In the genomic region with DNA sequence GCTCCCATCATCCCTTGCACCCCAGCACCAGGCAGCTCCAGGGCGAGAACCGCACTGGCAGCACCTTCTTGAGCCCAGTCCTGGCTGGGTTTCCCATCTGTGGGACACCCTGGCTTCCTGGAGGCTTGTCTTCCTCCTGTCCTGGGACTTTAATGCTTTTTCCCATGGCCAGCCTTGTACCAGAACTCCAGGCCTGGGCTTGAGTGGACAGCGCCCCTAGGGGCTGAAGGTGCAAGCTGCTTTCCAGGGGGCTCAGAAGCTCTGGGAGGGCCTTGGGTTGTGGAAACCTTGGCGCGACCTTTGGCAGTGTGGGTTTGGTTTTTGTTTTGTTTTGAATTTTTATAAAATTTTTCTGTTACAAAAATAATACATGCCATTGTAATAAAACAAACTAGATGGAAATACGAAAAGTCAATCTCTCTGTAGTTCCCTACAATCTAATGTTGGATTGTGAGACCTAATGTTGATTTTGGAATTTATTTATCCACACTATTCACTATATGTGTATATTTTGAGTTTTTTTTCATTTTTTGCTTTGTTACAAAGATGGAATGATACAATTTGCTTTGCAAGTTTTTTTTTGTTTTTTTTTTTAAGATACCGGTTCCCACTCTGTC, we compare ENCODE assay signal across 2 cellular contexts.
TF ChIP-seq lines count a peak whose summit lies in the region.

No MANE protein-coding gene starts in this region.

TF ChIP-seq in SK-N-SH, 30 proteins besides CTCF, POLR2A, EP300 and RAD21:
- TF ChIP-seq JUND (IDR thresholded peaks at IDR 0.05), result no peak
- TF ChIP-seq SIN3A (IDR thresholded peaks at IDR 0.05; ENCODE audit: borderline replicate concordance, low read depth, low read length), result no peak
- TF ChIP-seq, protein P1, sequence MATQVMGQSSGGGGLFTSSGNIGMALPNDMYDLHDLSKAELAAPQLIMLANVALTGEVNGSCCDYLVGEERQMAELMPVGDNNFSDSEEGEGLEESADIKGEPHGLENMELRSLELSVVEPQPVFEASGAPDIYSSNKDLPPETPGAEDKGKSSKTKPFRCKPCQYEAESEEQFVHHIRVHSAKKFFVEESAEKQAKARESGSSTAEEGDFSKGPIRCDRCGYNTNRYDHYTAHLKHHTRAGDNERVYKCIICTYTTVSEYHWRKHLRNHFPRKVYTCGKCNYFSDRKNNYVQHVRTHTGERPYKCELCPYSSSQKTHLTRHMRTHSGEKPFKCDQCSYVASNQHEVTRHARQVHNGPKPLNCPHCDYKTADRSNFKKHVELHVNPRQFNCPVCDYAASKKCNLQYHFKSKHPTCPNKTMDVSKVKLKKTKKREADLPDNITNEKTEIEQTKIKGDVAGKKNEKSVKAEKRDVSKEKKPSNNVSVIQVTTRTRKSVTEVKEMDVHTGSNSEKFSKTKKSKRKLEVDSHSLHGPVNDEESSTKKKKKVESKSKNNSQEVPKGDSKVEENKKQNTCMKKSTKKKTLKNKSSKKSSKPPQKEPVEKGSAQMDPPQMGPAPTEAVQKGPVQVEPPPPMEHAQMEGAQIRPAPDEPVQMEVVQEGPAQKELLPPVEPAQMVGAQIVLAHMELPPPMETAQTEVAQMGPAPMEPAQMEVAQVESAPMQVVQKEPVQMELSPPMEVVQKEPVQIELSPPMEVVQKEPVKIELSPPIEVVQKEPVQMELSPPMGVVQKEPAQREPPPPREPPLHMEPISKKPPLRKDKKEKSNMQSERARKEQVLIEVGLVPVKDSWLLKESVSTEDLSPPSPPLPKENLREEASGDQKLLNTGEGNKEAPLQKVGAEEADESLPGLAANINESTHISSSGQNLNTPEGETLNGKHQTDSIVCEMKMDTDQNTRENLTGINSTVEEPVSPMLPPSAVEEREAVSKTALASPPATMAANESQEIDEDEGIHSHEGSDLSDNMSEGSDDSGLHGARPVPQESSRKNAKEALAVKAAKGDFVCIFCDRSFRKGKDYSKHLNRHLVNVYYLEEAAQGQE (IDR thresholded peaks at IDR 0.05; ENCODE audit: low read depth, low read length), result 0 out of 2 replicates have a peak, but pooled peaks have one; percentile 25

TF ChIP-seq in K562, 482 proteins besides CTCF, POLR2A, EP300 and RAD21:
- TF ChIP-seq PPARD (CRISPR knock-in tag; IDR thresholded peaks at IDR 0.05) (no peak), ILF3 (IDR thresholded peaks at IDR 0.05; ENCODE audit: borderline replicate concordance) (no peak), XRCC5 (IDR thresholded peaks at IDR 0.05; ENCODE audit: low read depth, low read length) (peak; percentile 88; the same call in 1 of the 2 replicates), TOE1 (IDR thresholded peaks at IDR 0.05; ENCODE audit: borderline replicate concordance) (no peak), TOE1 (CRISPR knock-in tag; IDR thresholded peaks at IDR 0.05; ENCODE audit: borderline replicate concordance, low read depth) (0 out of 2 replicates have a peak, but pooled peaks have one; percentile 48), YY1 (IDR thresholded peaks at IDR 0.05; ENCODE audit: borderline replicate concordance in 1 of 3, control insufficient read depth in 1 of 3, extremely low read depth in 1 of 3, insufficient read depth in 3 of 3, insufficient read length in 1 of 3, insufficient replicate concordance in 2 of 3, low read depth in 1 of 3, low read length in 2 of 3) (peak in 1 of 3 experiments; percentile 33), ZNF384 (IDR thresholded peaks at IDR 0.05; ENCODE audit: low read depth, low read length) (peak; percentile 23; the same call in 1 of the 2 replicates), JUN (IDR thresholded peaks at IDR 0.05; ENCODE audit: borderline replicate concordance, low read depth, low read length) (no peak), JUN (CRISPR knock-in tag; IDR thresholded peaks at IDR 0.05; ENCODE audit: borderline replicate concordance) (no peak), LARP7 (IDR thresholded peaks at IDR 0.05) (peak; percentile 24; the same call in 1 of the 2 replicates), ZBTB7A (IDR thresholded peaks at IDR 0.05; ENCODE audit: borderline replicate concordance, control insufficient read depth, low read depth, low read length) (peak; percentile 81), KLF16 (IDR thresholded peaks at IDR 0.05) (peak; percentile 65; the same call in 1 of the 2 replicates), TARDBP (IDR thresholded peaks at IDR 0.05) (peak; percentile 53; the same call in 1 of the 2 replicates), STAG1 (CRISPR knock-in tag; IDR thresholded peaks at IDR 0.05; ENCODE audit: borderline replicate concordance) (peak; percentile 37; the same call in 1 of the 2 replicates), RCOR1 (IDR thresholded peaks at IDR 0.05; ENCODE audit: borderline replicate concordance in 1 of 2, low read depth in 2 of 2, low read length in 2 of 2) (peak in 1 of 2 experiments; percentile 69; a peak in 2 of 4 replicates), JUND (IDR thresholded peaks at IDR 0.05; ENCODE audit: borderline replicate concordance, low read depth, low read length) (peak; percentile 48; the same call in 1 of the 2 replicates), JUND (tag; IDR thresholded peaks at IDR 0.05; ENCODE audit: borderline replicate concordance, low read depth, low read length) (no peak), SMC3 (conservative IDR thresholded peaks at IDR 0.05; ENCODE audit: insufficient read depth, low read depth, low read length) (0 out of 2 replicates have a peak, but pooled peaks have one; percentile 42), BHLHE40 (IDR thresholded peaks at IDR 0.05; ENCODE audit: low read length) (peak; percentile 13; the same call in 1 of the 2 replicates), MAZ (CRISPR knock-in tag; conservative IDR thresholded peaks at IDR 0.05 in 1 of 2, IDR thresholded peaks at IDR 0.05 in 1 of 2) (0 out of 4 replicates have a peak, but pooled peaks of 1 of the 2 experiments have one; percentile 46), ILK (tag; IDR thresholded peaks at IDR 0.05; ENCODE audit: borderline replicate concordance, low read depth) (no peak)
- TF ChIP-seq, protein P2, sequence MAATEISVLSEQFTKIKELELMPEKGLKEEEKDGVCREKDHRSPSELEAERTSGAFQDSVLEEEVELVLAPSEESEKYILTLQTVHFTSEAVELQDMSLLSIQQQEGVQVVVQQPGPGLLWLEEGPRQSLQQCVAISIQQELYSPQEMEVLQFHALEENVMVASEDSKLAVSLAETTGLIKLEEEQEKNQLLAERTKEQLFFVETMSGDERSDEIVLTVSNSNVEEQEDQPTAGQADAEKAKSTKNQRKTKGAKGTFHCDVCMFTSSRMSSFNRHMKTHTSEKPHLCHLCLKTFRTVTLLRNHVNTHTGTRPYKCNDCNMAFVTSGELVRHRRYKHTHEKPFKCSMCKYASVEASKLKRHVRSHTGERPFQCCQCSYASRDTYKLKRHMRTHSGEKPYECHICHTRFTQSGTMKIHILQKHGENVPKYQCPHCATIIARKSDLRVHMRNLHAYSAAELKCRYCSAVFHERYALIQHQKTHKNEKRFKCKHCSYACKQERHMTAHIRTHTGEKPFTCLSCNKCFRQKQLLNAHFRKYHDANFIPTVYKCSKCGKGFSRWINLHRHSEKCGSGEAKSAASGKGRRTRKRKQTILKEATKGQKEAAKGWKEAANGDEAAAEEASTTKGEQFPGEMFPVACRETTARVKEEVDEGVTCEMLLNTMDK (IDR thresholded peaks at IDR 0.05; ENCODE audit: borderline replicate concordance, insufficient read depth, low read depth, low read length, poor library complexity, severe bottlenecking), result peak; percentile 65
